18 cellular contexts compared by ENCODE assay signal in genomic region chr2:149271575-149271974, GRCh38. TPM values are rescaled to one million over a fixed set of nuclear protein-coding genes. Genes with fewer than 3 reads are reported as not detected.
DNase-seq lines count a peak whose midpoint lies in the region; ATAC-seq, FAIRE-seq and TF ChIP-seq lines count a peak whose summit lies in the region.
"Had no signal": no experiment of that assay in that cellular context is flagged by ENCODE, and none has a peak within 500 bp of the region (broad histone marks: within the 10 kb centered on the region; RNA-seq: fewer than 3 reads in every experiment).

No MANE protein-coding gene starts in this region.

- CTCF ChIA-PET in mammary epithelial cell (lab: Charles Lee; ENCODE audit: low non-redundant PET), result no interaction called here

- no peak overlapping the region for H2AFZ ChIP-seq in mammary epithelial cell (ENCODE audit: low read depth, low read length)

- no peaks in the 10 kb centered on the region for H3K9me3 ChIP-seq in mammary epithelial cell (replicated peaks; ENCODE audit: insufficient read depth, low read length)

- H3K4me3 ChIP-seq in GM12865 (ENCODE audit: low read depth, low read length) (no peak overlapping the region), mammary epithelial cell (replicated peaks in 1 of 3; ENCODE audit: insufficient read depth in 1 of 3, low read depth in 2 of 3, low read length in 3 of 3) (no peak overlapping the region)
- H3K4me3 ChIP-seq: upper lobe of right lung had no signal

- no peaks in the 10 kb centered on the region for H3K4me1 ChIP-seq in mammary epithelial cell (ENCODE audit: insufficient read depth, low read length)
- H3K4me1 ChIP-seq: upper lobe of right lung had no signal

- dilution Hi-C loops in mammary epithelial cell (cut with HindIII; ENCODE audit: low sequenced_read_pairs), result no loop called here

- H3K36me3 ChIP-seq in mammary epithelial cell (ENCODE audit: insufficient read depth, low read length), result no peaks in the 10 kb centered on the region
- H3K36me3 ChIP-seq: upper lobe of right lung had no signal

- no peak overlapping the region for H3K27ac ChIP-seq in mammary epithelial cell (ENCODE audit: insufficient read depth, low read depth, low read length)
- H3K27ac ChIP-seq: upper lobe of right lung had no signal

- no peaks in the 10 kb centered on the region for H3K79me2 ChIP-seq in mammary epithelial cell (ENCODE audit: insufficient read depth, low read length)

- H4K20me1 ChIP-seq in mammary epithelial cell (ENCODE audit: insufficient read depth, low read length), result no peaks in the 10 kb centered on the region

- TF ChIP-seq CTCF in GM12865 (IDR thresholded peaks at IDR 0.05; ENCODE audit: insufficient read depth, low read depth, low read length, missing control alignments), result no peak
- no peak for TF ChIP-seq CTCF in mammary epithelial cell (conservative IDR thresholded peaks at IDR 0.05 in 1 of 2, IDR thresholded peaks at IDR 0.05 in 1 of 2; ENCODE audit: extremely low read depth in 1 of 2, insufficient read depth in 1 of 2, low read depth in 1 of 2, low read length in 2 of 2)

- in situ Hi-C loops in mammary epithelial cell (cut with MboI; ENCODE audit: low sequenced_read_pairs in 2 of 2), result no loop called here

- ATAC-seq in GM21723 (IDR thresholded peaks at IDR 0.05; ENCODE audit: unreplicated experiment) (peak; percentile 99), HG03103 (IDR thresholded peaks at IDR 0.05; ENCODE audit: low read depth, unreplicated experiment) (peak; percentile 96)
- ATAC-seq: upper lobe of right lung had no signal

- WGBS in mammary epithelial cell (ENCODE audit: low coverage, missing lambda C conversion rate), result 70% methylated on average over 2 of the region's 2 CpGs

- intact Hi-C loops in mammary epithelial cell (cut with micrococcal nuclease), result no loop called here

- peak; percentile 71 for FAIRE-seq in GM19239 (lab: Jason Lieb, UNC)
- FAIRE-seq: colon had no signal

- BruUV-seq in mammary epithelial cell (replicated peaks; lab: Mats Ljungman, UMichigan), result no TSS peak

- H3K27me3 ChIP-seq in mammary epithelial cell (ENCODE audit: insufficient read depth, low read length), result peaks cover 2% of the 10 kb centered on the region
- H3K27me3 ChIP-seq: upper lobe of right lung had no signal

- no peak overlapping the region for H3K4me2 ChIP-seq in mammary epithelial cell (ENCODE audit: insufficient read depth, low read depth, low read length)

- no peak overlapping the region for H3K9ac ChIP-seq in mammary epithelial cell (ENCODE audit: insufficient read depth, low read length)

- peak; percentile 79 for DNase-seq in GM12865 (ENCODE audit: low read depth)
- DNase-seq in GM19239 (ENCODE audit: insufficient read length, low spot score), result no peak
- no peak for DNase-seq in mammary epithelial cell
- DNase-seq in DMS 273 treated with DMSO at 0.1 percent for 48 hours (lab: John Stamatoyannopoulos, UW), result no peak
- no peak for DNase-seq in NCI-H1048 (lab: John Stamatoyannopoulos, UW)
- DNase-seq in retina, result no peak
- DNase-seq: activated CD4-positive, alpha-beta T cell treated with anti-CD3 and anti-CD28 coated beads for 4 hours; activated T-cell treated with anti-CD3 and anti-CD28 coated beads, Interleukin-2, amount 50 U/mL, for 24 hours; amygdala; H9; Kasumi-1; NCI-H187; NCI-H82; upper lobe of right lung had no signal

RNA-seq across cellular contexts. Expression of gene LYPD6, which starts 58.8 kb away (rescaled TPM):
- total RNA-seq in mammary epithelial cell, result under 1 TPM; 0.33 to 0.45 TPM
- polyA plus RNA-seq in mammary epithelial cell, result 0.07 TPM
- not detected for polyA minus RNA-seq in mammary epithelial cell
- total RNA-seq: T-helper 2 cell treated with Interferon-gamma antibody and Interleukin-4, amounts not matched to agents 100 ng/mL and 5 ng/mL, for 36 hours had no signal
